Comparison of ENCODE assay signal across 9 cellular contexts in the genomic region with DNA sequence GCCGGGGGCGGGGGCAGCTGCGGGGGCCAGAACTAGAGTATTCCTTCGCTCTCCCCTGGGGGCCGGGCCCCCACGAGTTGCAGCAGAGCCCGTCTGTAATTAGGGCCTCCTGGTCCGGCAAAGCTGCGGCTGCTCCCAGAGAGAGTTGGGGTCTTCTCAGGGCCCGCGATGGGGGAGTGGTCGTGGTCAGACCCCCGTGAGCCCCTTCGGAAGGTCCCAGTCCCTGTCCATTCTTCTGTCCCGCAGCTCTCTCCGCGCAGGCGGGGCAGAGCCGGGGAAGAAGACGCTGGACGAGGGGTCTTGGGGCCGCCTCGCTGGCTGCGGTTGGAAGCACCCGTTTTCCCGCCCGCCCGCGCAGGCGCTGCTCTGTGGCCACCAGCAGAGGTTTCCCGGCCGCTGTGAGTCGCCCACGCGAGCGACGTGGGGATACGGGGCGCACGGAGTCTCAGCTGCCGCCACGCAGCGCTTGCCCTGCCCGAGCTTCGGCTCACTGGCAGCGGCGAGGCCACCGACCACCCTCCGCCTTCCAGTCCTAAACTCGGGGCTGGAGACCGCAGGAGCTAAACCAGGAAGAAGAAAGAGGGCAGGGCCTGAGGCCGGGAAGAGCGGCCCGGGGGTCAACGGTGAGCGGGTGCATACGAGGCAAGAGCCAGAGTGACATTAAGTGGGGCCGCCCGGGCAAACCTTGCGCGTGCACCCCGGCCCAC. TPM values are rescaled to one million over a fixed set of nuclear protein-coding genes. Genes with fewer than 3 reads are reported as not detected.
DNase-seq lines count a peak whose midpoint lies in the region; ATAC-seq and TF ChIP-seq lines count a peak whose summit lies in the region.
"Had no signal": no experiment of that assay in that cellular context is flagged by ENCODE, and none has a peak within 500 bp of the region (broad histone marks: within the 10 kb centered on the region; RNA-seq: fewer than 3 reads in every experiment).

No MANE protein-coding gene starts in this region.

- peaks cover 66% of the 10 kb centered on the region for H3K27me3 ChIP-seq in rectal smooth muscle tissue (ENCODE audit: control insufficient read depth, insufficient read depth, low read length)

- no peaks in the 10 kb centered on the region for H3K36me3 ChIP-seq in rectal smooth muscle tissue (ENCODE audit: control insufficient read depth, insufficient read depth, low read length)

- H3K4me3 ChIP-seq in astrocyte of the cerebellum (ENCODE audit: low read depth, low read length): peak overlapping the region; percentile 10
- H3K4me3 ChIP-seq in rectal smooth muscle tissue (ENCODE audit: low read length): peak overlapping the region; percentile 49

- H3K4me1 ChIP-seq in rectal smooth muscle tissue (ENCODE audit: control insufficient read depth, insufficient read depth, low read length): peaks cover 9% of the 10 kb centered on the region

- H3K27ac ChIP-seq in rectal smooth muscle tissue (ENCODE audit: low read depth, low read length): no peak overlapping the region

- intact Hi-C loops in left ventricle myocardium superior (cut with micrococcal nuclease): no loop called here

- H3K9ac ChIP-seq in rectal smooth muscle tissue (ENCODE audit: low read length): no peak overlapping the region

- in situ Hi-C loops in astrocyte of the cerebellum (cut with HindIII; ENCODE audit: low sequenced_read_pairs): no loop called here

- no peak for TF ChIP-seq CTCF in astrocyte of the cerebellum (IDR thresholded peaks at IDR 0.05; ENCODE audit: low read depth, low read length, missing control alignments)

- DNase-seq in Daoy (ENCODE audit: low read depth) (peak; percentile 22), astrocyte of the cerebellum (ENCODE audit: low read depth) (no peak), left ventricle myocardium superior (no peak), NCI-H1092 (lab: John Stamatoyannopoulos, UW) (no peak)
- no peak for DNase-seq in stimulated activated CD8-positive, alpha-beta memory T cell treated with anti-CD3 and anti-CD28 coated beads, Interleukin-4, amount 100 ng/mL, for 48 hours
- DNase-seq: DMS79 treated with DMSO at 0.1 percent for 48 hours had no signal

- ATAC-seq in left ventricle myocardium superior (peak; percentile 26), GM19328 (IDR thresholded peaks at IDR 0.05; ENCODE audit: unreplicated experiment) (no peak), GM21619 (IDR thresholded peaks at IDR 0.05; ENCODE audit: unreplicated experiment) (no peak)

RNA-seq across cellular contexts. Expression of gene EMX2, which starts 7.3 kb away (rescaled TPM):
- 0.57 and 3.9 TPM in 2 replicates for total RNA-seq in Daoy (2014; rRNA removed; shearing (Covaris generic))
- total RNA-seq in left ventricle myocardium superior: 0.42 TPM
